ENCODE assay signal across 1 cellular context in genomic region chr1:180425956-180426355, GRCh38.
A peak's percentile ranks its signal among the peaks of the same experiment; 100 is the strongest.
TF ChIP-seq lines count a peak whose summit lies in the region.

No MANE protein-coding gene starts in this region.

TF ChIP-seq in SK-N-SH, 30 proteins besides CTCF, POLR2A, EP300 and RAD21 (continued from another document):
- TF ChIP-seq RXRA (IDR thresholded peaks at IDR 0.05; ENCODE audit: borderline replicate concordance, low read depth) (no peak), PBX3 (IDR thresholded peaks at IDR 0.05) (peak; percentile 45; the same call in 1 of the 2 replicates)
- TF ChIP-seq, protein P1, sequence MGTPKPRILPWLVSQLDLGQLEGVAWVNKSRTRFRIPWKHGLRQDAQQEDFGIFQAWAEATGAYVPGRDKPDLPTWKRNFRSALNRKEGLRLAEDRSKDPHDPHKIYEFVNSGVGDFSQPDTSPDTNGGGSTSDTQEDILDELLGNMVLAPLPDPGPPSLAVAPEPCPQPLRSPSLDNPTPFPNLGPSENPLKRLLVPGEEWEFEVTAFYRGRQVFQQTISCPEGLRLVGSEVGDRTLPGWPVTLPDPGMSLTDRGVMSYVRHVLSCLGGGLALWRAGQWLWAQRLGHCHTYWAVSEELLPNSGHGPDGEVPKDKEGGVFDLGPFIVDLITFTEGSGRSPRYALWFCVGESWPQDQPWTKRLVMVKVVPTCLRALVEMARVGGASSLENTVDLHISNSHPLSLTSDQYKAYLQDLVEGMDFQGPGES (IDR thresholded peaks at IDR 0.05; ENCODE audit: low read depth, low read length): no peak
